In genomic region chr4:89305712-89306437, GRCh38 we compare ENCODE assay signal across 8 cellular contexts. TPM values are rescaled to one million over a fixed set of nuclear protein-coding genes. Genes with fewer than 3 reads are reported as not detected.
DNase-seq lines count a peak whose midpoint lies in the region; ATAC-seq and TF ChIP-seq lines count a peak whose summit lies in the region.

No MANE protein-coding gene starts in this region.

- no peak for ATAC-seq in CD4-positive, alpha-beta T cell (ENCODE audit: poor library complexity)
- ATAC-seq in HG02973 (IDR thresholded peaks at IDR 0.05; ENCODE audit: unreplicated experiment) (no peak), HG03439 (IDR thresholded peaks at IDR 0.05; ENCODE audit: unreplicated experiment) (no peak)

- DNase-seq in CD4-positive, alpha-beta T cell, result no peak
- DNase-seq in NCI-H69 (lab: John Stamatoyannopoulos, UW) (peak; percentile 76), choroid plexus epithelial cell (ENCODE audit: low read depth) (peak; percentile 59), DMS79 treated with DMSO at 0.1 percent for 48 hours (lab: John Stamatoyannopoulos, UW) (no peak), NCI-H146 (lab: John Stamatoyannopoulos, UW) (no peak)

- TF ChIP-seq CTCF in CD4-positive, alpha-beta T cell (IDR thresholded peaks at IDR 0.05), result no peak
- no peak for TF ChIP-seq CTCF in choroid plexus epithelial cell (conservative IDR thresholded peaks at IDR 0.05; ENCODE audit: low read depth, low read length)

- H3K4me3 ChIP-seq in choroid plexus epithelial cell (ENCODE audit: low read depth, low read length), result no peak overlapping the region
- no peak overlapping the region for H3K4me3 ChIP-seq in mucosa of stomach (ENCODE audit: low read length)

- CTCF ChIA-PET in CD4-positive, alpha-beta T cell (lab: Charles Lee), result interaction anchor here (1.8 to 2.1 kb wide), 2 partner anchors 11 to 51 kb away, joined by 5 read pairs; no protein-coding TSS in a partner anchor

- H3K36me3 Mint-ChIP-seq in CD4-positive, alpha-beta T cell (ENCODE audit: low read depth), result peaks cover 21% of the 10 kb centered on the region

- POLR2A ChIA-PET in CD4-positive, alpha-beta T cell (lab: Charles Lee), result interaction anchor here (0.7 to 2.9 kb wide), 12 partner anchors 9 to 90 kb away, joined by 3 to 37 read pairs (median 4); no protein-coding TSS in a partner anchor

- peaks cover 80% of the 10 kb centered on the region for H3K4me1 Mint-ChIP-seq in CD4-positive, alpha-beta T cell (ENCODE audit: low read depth)

- H3K27ac ChIP-seq in CD4-positive, alpha-beta T cell (ENCODE audit: low read depth, low read length), result peak overlapping the region; percentile 88

- H3K9me3 ChIP-seq in CD4-positive, alpha-beta T cell (ENCODE audit: control insufficient read depth, low read length), result no peaks in the 10 kb centered on the region
- H3K9me3 ChIP-seq in mucosa of stomach (ENCODE audit: control insufficient read depth, low read length), result no peaks in the 10 kb centered on the region

- intact Hi-C loops in CD4-positive, alpha-beta T cell (cut with DNase I, micrococcal nuclease), result loop anchor here (2.0 to 10.0 kb wide), 3 partner anchors 49 to 191 kb away; partner anchors contain the start of gene TIGD2 (in 1 of the 2)

- H3K36me3 ChIP-seq in mucosa of stomach (ENCODE audit: control insufficient read depth, insufficient read depth, low read length), result no peaks in the 10 kb centered on the region

- no peaks in the 10 kb centered on the region for H3K27me3 ChIP-seq in CD4-positive, alpha-beta T cell (ENCODE audit: control insufficient read depth, insufficient read depth, low read length)
- no peaks in the 10 kb centered on the region for H3K27me3 ChIP-seq in mucosa of stomach (ENCODE audit: control insufficient read depth, insufficient read depth, low read length)

- H3K4me3 Mint-ChIP-seq in CD4-positive, alpha-beta T cell, result peak overlapping the region; percentile 95

- peaks cover 18% of the 10 kb centered on the region for H3K4me1 ChIP-seq in mucosa of stomach (ENCODE audit: control insufficient read depth, insufficient read depth, low read length)

- no peaks in the 10 kb centered on the region for H3K27me3 Mint-ChIP-seq in CD4-positive, alpha-beta T cell

- no peaks in the 10 kb centered on the region for H3K9me3 Mint-ChIP-seq in CD4-positive, alpha-beta T cell

- H3K9ac ChIP-seq in mucosa of stomach (ENCODE audit: low read length), result peak overlapping the region; percentile 72

- peak overlapping the region; percentile 92 for H3K27ac Mint-ChIP-seq in CD4-positive, alpha-beta T cell

RNA-seq across cellular contexts. Expression of gene GPRIN3, which starts 1.7 kb away (rescaled TPM):
- 10 to 100 TPM; 46.4 TPM for total RNA-seq in CD4-positive, alpha-beta T cell

Comparison
In these comparisons a context has a peak if more than half of its experiments do, and no peak if none do; other contexts are left out.
1. DNase-seq: peak in NCI-H69 (single experiment) and choroid plexus epithelial cell (single experiment); none in CD4-positive, alpha-beta T cell (0 of 10), DMS79 treated with DMSO at 0.1 percent for 48 hours (single experiment) and NCI-H146 (single experiment).